1 cellular context compared by ENCODE assay signal in the genomic region with DNA sequence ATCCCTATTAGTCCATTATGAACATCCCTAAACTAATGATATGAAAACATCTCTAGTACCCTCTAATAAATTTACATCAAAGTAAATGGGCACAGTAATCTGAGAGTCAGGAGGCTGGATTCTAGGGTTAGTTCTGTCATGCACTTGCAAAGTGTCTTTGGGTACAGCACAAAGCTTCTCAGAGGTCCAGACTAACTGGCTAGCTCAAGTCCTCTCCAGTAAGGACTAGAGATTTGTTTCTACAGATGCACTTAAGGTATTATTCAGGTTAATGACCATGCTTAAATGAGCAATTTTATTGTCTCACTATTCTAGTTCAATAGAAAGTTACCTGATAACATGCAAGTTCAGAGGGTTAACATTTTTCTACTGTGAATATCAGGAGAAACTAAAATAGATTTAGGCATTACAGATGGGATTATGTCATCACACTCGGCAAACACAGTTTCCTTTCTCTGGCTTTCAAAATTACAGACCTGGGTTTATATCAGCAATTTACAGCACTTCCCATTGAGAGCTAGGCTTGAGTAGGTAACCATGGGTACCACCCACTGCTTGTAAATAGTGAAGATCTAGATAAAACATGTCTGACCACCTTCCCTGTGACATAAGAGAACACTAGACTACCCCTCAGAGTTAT.
TF ChIP-seq lines count a peak whose summit lies in the region.

No MANE protein-coding gene starts in this region.

TF ChIP-seq in GM23338, 12 proteins besides CTCF, POLR2A, EP300 and RAD21 (continued from another document):
- TF ChIP-seq POLR2AphosphoS5 (IDR thresholded peaks at IDR 0.05; ENCODE audit: low read depth), result no peak
- TF ChIP-seq NANOG (IDR thresholded peaks at IDR 0.05; ENCODE audit: borderline replicate concordance), result no peak
